In the genomic region with DNA sequence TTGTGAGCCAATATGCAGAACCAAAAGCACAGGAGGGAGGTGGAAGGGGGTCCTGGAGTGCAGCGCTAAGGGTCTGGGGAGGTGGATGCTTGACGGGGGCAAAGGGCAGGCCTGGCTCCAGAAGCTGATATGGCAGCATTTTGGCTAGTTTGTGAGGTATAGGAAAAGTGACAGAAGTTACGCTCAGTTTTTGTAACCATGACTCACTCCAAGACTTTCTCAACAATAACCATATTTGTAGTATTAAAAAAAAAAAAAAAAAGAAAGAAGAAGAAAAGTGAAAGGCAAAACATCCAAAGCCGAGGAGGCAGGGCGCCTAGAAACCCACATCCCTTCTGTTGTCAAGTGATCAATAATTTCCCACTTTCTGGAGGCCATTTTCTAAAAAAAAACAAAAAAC, we compare ENCODE assay signal across 9 cellular contexts.
DNase-seq lines count a peak whose midpoint lies in the region; ATAC-seq and TF ChIP-seq lines count a peak whose summit lies in the region.
"Had no signal": no experiment of that assay in that cellular context is flagged by ENCODE, and none has a peak within 500 bp of the region (broad histone marks: within the 10 kb centered on the region; RNA-seq: fewer than 3 reads in every experiment).

No MANE protein-coding gene starts in this region.

- DNase-seq in CD4-positive, alpha-beta memory T cell = peak; percentile 60 to 82 (median 76)
- DNase-seq in choroid plexus epithelial cell (ENCODE audit: low read depth) (peak; percentile 72), amygdala (lab: John Stamatoyannopoulos, UW) (no peak), hepatic stellate cell (ENCODE audit: low spot score) (no peak)
- no peak for DNase-seq in NK-92 treated with Interleukin-12 subunit alpha and Interleukin-12 subunit beta, amount 100 ng/mL, for 24 hours (lab: John Stamatoyannopoulos, UW)

- no peaks in the 10 kb centered on the region for H3K9me3 Mint-ChIP-seq in CD4-positive, alpha-beta memory T cell

- peak overlapping the region; percentile 88 to 97 (median 94) for H3K27ac Mint-ChIP-seq in CD4-positive, alpha-beta memory T cell

- TF ChIP-seq CTCF in WI38 (IDR thresholded peaks at IDR 0.05; ENCODE audit: low read depth, low read length) = no peak
- no peak for TF ChIP-seq CTCF in choroid plexus epithelial cell (conservative IDR thresholded peaks at IDR 0.05; ENCODE audit: low read depth, low read length)

- H3K4me3 Mint-ChIP-seq in CD4-positive, alpha-beta memory T cell = peak overlapping the region; percentile 52 to 85 (median 72)

- H3K36me3 ChIP-seq in CD4-positive, alpha-beta memory T cell (ENCODE audit: insufficient read depth, low read length) = peaks cover 12% of the 10 kb centered on the region
- peaks cover 4 to 12% (median 10%) of the 10 kb centered on the region in 3 donors for H3K36me3 ChIP-seq in skeletal muscle tissue (ENCODE audit: control insufficient read depth in 3 of 3, insufficient read depth in 3 of 3, low read length in 3 of 3)

- no peak for ATAC-seq in GM19455 (IDR thresholded peaks at IDR 0.05; ENCODE audit: unreplicated experiment)

- intact Hi-C loops in CD4-positive, alpha-beta memory T cell (cut with micrococcal nuclease) = loop anchor here (1.0 to 2.0 kb wide), 2 partner anchors 11 to 16 kb away; no protein-coding TSS in a partner anchor

- H3K4me3 ChIP-seq in CD4-positive, alpha-beta memory T cell (ENCODE audit: low read length in 2 of 2) = peak overlapping the region in 1 of 2 donors; percentile 34
- H3K4me3 ChIP-seq in WI38 (ENCODE audit: low read depth, low read length) (peak overlapping the region; percentile 3; the same call in 1 of the 2 replicates), choroid plexus epithelial cell (ENCODE audit: low read depth, low read length) (no peak overlapping the region), skeletal muscle tissue (ENCODE audit: low read length in 3 of 3) (no peak overlapping the region)

- POLR2A ChIA-PET in CD4-positive, alpha-beta memory T cell (lab: Charles Lee; ENCODE audit: partially characterized antibody) = interaction anchor here (0.7 to 5.2 kb wide), 6 partner anchors 10 to 191 kb away, joined by 3 to 66 read pairs (median 5); no protein-coding TSS in a partner anchor

- peaks cover 10 to 38% of the 10 kb centered on the region in 2 donors for H3K36me3 Mint-ChIP-seq in CD4-positive, alpha-beta memory T cell

- H3K4me1 ChIP-seq in CD4-positive, alpha-beta memory T cell (ENCODE audit: insufficient read depth, low read length) = peaks cover 99% of the 10 kb centered on the region
- H3K4me1 ChIP-seq in skeletal muscle tissue (ENCODE audit: control insufficient read depth in 3 of 3, insufficient read depth in 3 of 3, low read length in 3 of 3) = peaks cover 41 to 55% (median 51%) of the 10 kb centered on the region in 3 donors

- no peak overlapping the region for H3K9ac ChIP-seq in skeletal muscle tissue (ENCODE audit: low read depth in 1 of 3, low read length in 3 of 3)

- CTCF ChIA-PET in CD4-positive, alpha-beta memory T cell (lab: Charles Lee; ENCODE audit: partially characterized antibody) = interaction anchor here (2.1 kb wide), 1 partner anchor 24 kb away, joined by 16 read pairs; no protein-coding TSS in a partner anchor

- H3K4me1 Mint-ChIP-seq in CD4-positive, alpha-beta memory T cell = peaks cover 56 to 91% (median 75%) of the 10 kb centered on the region in 4 donors

- peak overlapping the region; percentile 51 for H3K27ac ChIP-seq in CD4-positive, alpha-beta memory T cell (ENCODE audit: low read depth, low read length)
- peak overlapping the region; percentile 60 for H3K27ac ChIP-seq in skeletal muscle tissue (ENCODE audit: low read depth, low read length)
- H3K27ac ChIP-seq: VCaP had no signal

- no peaks in the 10 kb centered on the region for H3K9me3 ChIP-seq in CD4-positive, alpha-beta memory T cell (ENCODE audit: control insufficient read depth in 1 of 2, low read length in 2 of 2)
- H3K9me3 ChIP-seq in skeletal muscle tissue (ENCODE audit: control insufficient read depth in 3 of 3, low read length in 3 of 3) = no peaks in the 10 kb centered on the region

- no peaks in the 10 kb centered on the region for H3K27me3 ChIP-seq in CD4-positive, alpha-beta memory T cell (ENCODE audit: insufficient read depth, low read length)
- H3K27me3 ChIP-seq in skeletal muscle tissue (ENCODE audit: control insufficient read depth in 3 of 3, insufficient read depth in 3 of 3, low read length in 3 of 3) = no peaks in the 10 kb centered on the region

- H3K27me3 Mint-ChIP-seq in CD4-positive, alpha-beta memory T cell = no peaks in the 10 kb centered on the region

Comparison
In these comparisons a context has a peak if more than half of its experiments do, and no peak if none do; other contexts are left out.
1. DNase-seq: peak in CD4-positive, alpha-beta memory T cell (5 of 5) and choroid plexus epithelial cell (single experiment); none in NK-92 treated with Interleukin-12 subunit alpha and Interleukin-12 subunit beta, amount 100 ng/mL, for 24 hours (single experiment), amygdala (0 of 56) and hepatic stellate cell (single experiment).